In genomic region chr3:53194218-53195065, GRCh38 we compare ENCODE assay signal across 2 cellular contexts.
A peak's percentile ranks its signal among the peaks of the same experiment; 100 is the strongest.
TF ChIP-seq lines count a peak whose summit lies in the region.

No MANE protein-coding gene starts in this region.

TF ChIP-seq in IMR-90, 13 proteins besides CTCF, POLR2A, EP300 and RAD21:
- TF ChIP-seq NFE2L2 (IDR thresholded peaks at IDR 0.05; ENCODE audit: low read depth, low read length) (no peak), CEBPB (IDR thresholded peaks at IDR 0.05; ENCODE audit: low read depth, low read length) (no peak), CHD1 (IDR thresholded peaks at IDR 0.05; ENCODE audit: low read depth, low read length) (no peak), USF2 (IDR thresholded peaks at IDR 0.05; ENCODE audit: low read depth, low read length) (no peak), RFX5 (IDR thresholded peaks at IDR 0.05; ENCODE audit: low read depth, low read length) (no peak), ELK1 (IDR thresholded peaks at IDR 0.05; ENCODE audit: borderline replicate concordance, low read depth, low read length) (no peak), FOS (IDR thresholded peaks at IDR 0.05; ENCODE audit: low read depth, low read length) (no peak), RCOR1 (IDR thresholded peaks at IDR 0.05; ENCODE audit: insufficient replicate concordance, low read length) (no peak), MAZ (IDR thresholded peaks at IDR 0.05; ENCODE audit: borderline replicate concordance, low read depth, low read length) (no peak), MAFK (IDR thresholded peaks at IDR 0.05; ENCODE audit: low read depth, low read length) (no peak), MXI1 (IDR thresholded peaks at IDR 0.05; ENCODE audit: borderline replicate concordance, low read depth, low read length) (no peak; the same call in 1 of the 2 replicates), SMC3 (IDR thresholded peaks at IDR 0.05; ENCODE audit: low read depth, low read length) (no peak), BHLHE40 (IDR thresholded peaks at IDR 0.05; ENCODE audit: low read depth, low read length) (no peak)

TF ChIP-seq in HepG2, 621 proteins besides CTCF, POLR2A, EP300 and RAD21:
- TF ChIP-seq, protein P1, sequence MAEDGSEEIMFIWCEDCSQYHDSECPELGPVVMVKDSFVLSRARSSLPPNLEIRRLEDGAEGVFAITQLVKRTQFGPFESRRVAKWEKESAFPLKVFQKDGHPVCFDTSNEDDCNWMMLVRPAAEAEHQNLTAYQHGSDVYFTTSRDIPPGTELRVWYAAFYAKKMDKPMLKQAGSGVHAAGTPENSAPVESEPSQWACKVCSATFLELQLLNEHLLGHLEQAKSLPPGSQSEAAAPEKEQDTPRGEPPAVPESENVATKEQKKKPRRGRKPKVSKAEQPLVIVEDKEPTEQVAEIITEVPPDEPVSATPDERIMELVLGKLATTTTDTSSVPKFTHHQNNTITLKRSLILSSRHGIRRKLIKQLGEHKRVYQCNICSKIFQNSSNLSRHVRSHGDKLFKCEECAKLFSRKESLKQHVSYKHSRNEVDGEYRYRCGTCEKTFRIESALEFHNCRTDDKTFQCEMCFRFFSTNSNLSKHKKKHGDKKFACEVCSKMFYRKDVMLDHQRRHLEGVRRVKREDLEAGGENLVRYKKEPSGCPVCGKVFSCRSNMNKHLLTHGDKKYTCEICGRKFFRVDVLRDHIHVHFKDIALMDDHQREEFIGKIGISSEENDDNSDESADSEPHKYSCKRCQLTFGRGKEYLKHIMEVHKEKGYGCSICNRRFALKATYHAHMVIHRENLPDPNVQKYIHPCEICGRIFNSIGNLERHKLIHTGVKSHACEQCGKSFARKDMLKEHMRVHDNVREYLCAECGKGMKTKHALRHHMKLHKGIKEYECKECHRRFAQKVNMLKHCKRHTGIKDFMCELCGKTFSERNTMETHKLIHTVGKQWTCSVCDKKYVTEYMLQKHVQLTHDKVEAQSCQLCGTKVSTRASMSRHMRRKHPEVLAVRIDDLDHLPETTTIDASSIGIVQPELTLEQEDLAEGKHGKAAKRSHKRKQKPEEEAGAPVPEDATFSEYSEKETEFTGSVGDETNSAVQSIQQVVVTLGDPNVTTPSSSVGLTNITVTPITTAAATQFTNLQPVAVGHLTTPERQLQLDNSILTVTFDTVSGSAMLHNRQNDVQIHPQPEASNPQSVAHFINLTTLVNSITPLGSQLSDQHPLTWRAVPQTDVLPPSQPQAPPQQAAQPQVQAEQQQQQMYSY (CRISPR knock-in tag; IDR thresholded peaks at IDR 0.05): 0 out of 2 replicates have a peak, but pooled peaks have one; percentile 47
- TF ChIP-seq TFAP4 (IDR thresholded peaks at IDR 0.05; ENCODE audit: borderline replicate concordance, low read depth): no peak
- peak; percentile 52 for TF ChIP-seq AGO2 (optimal IDR thresholded peaks at IDR 0.05; ENCODE audit: low read depth, low read length)
